ENCODE assay signal across 8 cellular contexts in the genomic region with DNA sequence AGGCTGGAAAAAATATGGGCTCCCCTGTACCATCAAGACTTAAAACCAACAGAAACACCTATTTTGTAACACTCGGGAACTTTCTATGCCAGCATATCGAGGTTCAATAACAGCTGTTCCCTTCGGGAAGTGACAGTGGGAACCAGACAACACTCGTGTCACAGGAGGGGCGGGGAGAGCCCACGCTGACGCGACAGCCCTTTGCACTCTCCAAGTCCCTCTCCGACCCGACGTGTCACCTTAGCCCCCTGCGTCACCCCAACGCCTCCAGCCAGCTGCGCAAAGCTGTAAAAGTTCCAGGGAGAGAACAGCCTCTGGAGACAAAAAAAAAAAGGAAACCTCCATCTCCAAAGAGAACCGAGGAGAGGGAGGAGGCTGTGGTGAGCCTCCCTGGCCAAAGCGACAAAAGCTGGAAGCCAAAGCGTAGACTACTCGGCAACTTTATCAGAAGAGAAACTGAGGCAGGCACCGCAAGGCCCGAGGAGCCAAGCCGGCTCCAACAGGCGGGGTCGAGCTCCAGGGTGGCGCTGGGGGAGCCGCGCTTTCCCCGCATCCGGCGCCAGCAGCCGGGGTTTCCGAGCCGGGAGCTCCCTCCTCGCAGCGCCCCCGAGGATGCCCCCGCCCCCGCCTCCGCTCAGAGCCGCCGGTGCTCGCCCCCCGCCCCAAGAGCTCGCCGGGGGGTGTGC. TPM values are rescaled to one million over a fixed set of nuclear protein-coding genes. Genes with fewer than 3 reads are reported as not detected.
DNase-seq lines count a peak whose midpoint lies in the region; ATAC-seq and TF ChIP-seq lines count a peak whose summit lies in the region.

No MANE protein-coding gene starts in this region.

- peak; percentile 15 for ATAC-seq in HG03342 (IDR thresholded peaks at IDR 0.05; ENCODE audit: unreplicated experiment)
- peak; percentile 21 for ATAC-seq in left colon
- no peak for ATAC-seq in HG03378 (IDR thresholded peaks at IDR 0.05; ENCODE audit: unreplicated experiment)

- H3K27ac ChIP-seq in brain microvascular endothelial cell = peak overlapping the region; percentile 81

- no peak for TF ChIP-seq CTCF in brain microvascular endothelial cell (IDR thresholded peaks at IDR 0.05; ENCODE audit: low read depth, low read length, missing control alignments)

- intact Hi-C loops in left colon (cut with DNase I, micrococcal nuclease) = no loop called here

- H3K27me3 ChIP-seq in brain microvascular endothelial cell (replicated peaks) = no peaks in the 10 kb centered on the region

- no peaks in the 10 kb centered on the region for H3K36me3 ChIP-seq in brain microvascular endothelial cell (replicated peaks)

- peak overlapping the region; percentile 89 for H3K4me3 ChIP-seq in brain microvascular endothelial cell (ENCODE audit: low read depth, low read length)

- DNase-seq in NCI-H82 (lab: John Stamatoyannopoulos, UW) = peak; percentile 31
- no peak for DNase-seq in NCI-H82 treated with DMSO at 0.1 percent for 48 hours (lab: John Stamatoyannopoulos, UW; ENCODE audit: unreplicated experiment)
- DNase-seq in T-helper 22 cell (ENCODE audit: low read depth) = peak; percentile 51
- no peak for DNase-seq in brain microvascular endothelial cell
- peak; percentile 63 to 75 for DNase-seq in left colon
- DNase-seq in stimulated activated CD4-positive, alpha-beta T cell treated with anti-CD3 and anti-CD28 coated beads, Interleukin-4, amount 100 ng/mL, for 1 hour = peak; percentile 64

- in situ Hi-C loops in brain microvascular endothelial cell (cut with HindIII; ENCODE audit: low pct_ligation_motif_present, low sequenced_read_pairs) = no loop called here

RNA-seq across cellular contexts. Expression of a gene that starts 0.8 kb away (rescaled TPM):
- 10 to 100 TPM; 36.9 to 42.1 TPM for total RNA-seq in left colon

Comparison
In these comparisons a context has a peak if more than half of its experiments do, and no peak if none do; other contexts are left out.
1. DNase-seq: peak in NCI-H82 (single experiment), T-helper 22 cell (single experiment), left colon (2 of 2) and stimulated activated CD4-positive, alpha-beta T cell treated with anti-CD3 and anti-CD28 coated beads, Interleukin-4, amount 100 ng/mL, for 1 hour (single experiment); none in NCI-H82 treated with DMSO at 0.1 percent for 48 hours (single experiment) and brain microvascular endothelial cell (single experiment).